In the genomic region with DNA sequence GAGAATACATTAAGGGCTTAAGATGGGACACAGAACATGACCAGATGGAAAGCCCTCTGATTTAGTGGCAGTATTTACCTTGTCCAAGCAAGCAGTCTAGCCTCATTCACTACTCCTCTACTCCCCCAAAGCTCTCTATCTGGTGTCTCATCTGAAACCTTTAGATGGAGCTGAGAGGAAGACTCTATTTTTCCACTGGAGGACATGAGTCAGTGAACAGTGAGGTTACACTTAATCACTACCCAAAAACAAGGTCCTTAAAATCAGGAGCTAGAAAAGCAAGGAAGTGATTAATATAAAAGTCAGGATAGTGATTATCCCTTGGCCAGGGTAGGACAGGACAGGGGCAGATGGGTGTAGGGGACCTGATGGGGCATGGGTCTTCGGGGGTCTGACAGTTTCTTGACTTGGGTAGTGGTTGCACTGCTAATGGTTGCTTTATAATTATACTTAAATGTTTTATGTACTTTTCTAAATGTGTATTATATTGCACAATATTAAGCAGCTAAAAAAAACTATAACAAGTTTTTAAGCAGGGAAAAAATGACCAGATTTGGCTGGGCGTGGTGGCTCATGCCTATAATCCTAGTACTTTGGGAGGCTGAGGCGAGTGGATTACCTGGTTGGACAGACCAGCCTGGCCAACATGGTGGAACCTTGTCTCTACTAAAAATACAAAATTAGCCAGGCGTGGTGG, we compare ENCODE assay signal across 1 cellular context.
TF ChIP-seq lines count a peak whose summit lies in the region.

No MANE protein-coding gene starts in this region.

TF ChIP-seq in HCT116, 20 proteins besides CTCF, POLR2A, EP300 and RAD21:
- TF ChIP-seq ZNF274 (IDR thresholded peaks at IDR 0.05; ENCODE audit: low read depth, low read length): no peak
- TF ChIP-seq CBX3 (IDR thresholded peaks at IDR 0.05; ENCODE audit: low read depth): no peak
- TF ChIP-seq SP1 (IDR thresholded peaks at IDR 0.05; ENCODE audit: low read depth): peak; percentile 21; the same call in 1 of the 2 replicates
- TF ChIP-seq SIN3A (IDR thresholded peaks at IDR 0.05; ENCODE audit: low read depth): no peak
- peak; percentile 35; the same call in 1 of the 2 replicates for TF ChIP-seq JUND (IDR thresholded peaks at IDR 0.05)
- no peak for TF ChIP-seq ZFX (IDR thresholded peaks at IDR 0.05)
- TF ChIP-seq ELF1 (IDR thresholded peaks at IDR 0.05; ENCODE audit: borderline replicate concordance, low read depth): no peak
- TF ChIP-seq FOSL1 (IDR thresholded peaks at IDR 0.05; ENCODE audit: low read depth): peak; percentile 57; the same call in 1 of the 2 replicates
TF ChIP-seq in HCT116: peak in this region for 3.
